1 cellular context compared by ENCODE assay signal in genomic region chr5:134463991-134464760, GRCh38.
TF ChIP-seq lines count a peak whose summit lies in the region.

No MANE protein-coding gene starts in this region.

TF ChIP-seq in IMR-90, 13 proteins besides CTCF, POLR2A, EP300 and RAD21:
- TF ChIP-seq RCOR1 (IDR thresholded peaks at IDR 0.05; ENCODE audit: insufficient replicate concordance, low read length) (no peak), MAZ (IDR thresholded peaks at IDR 0.05; ENCODE audit: borderline replicate concordance, low read depth, low read length) (0 out of 2 replicates have a peak, but pooled peaks have one; percentile 55), MXI1 (IDR thresholded peaks at IDR 0.05; ENCODE audit: borderline replicate concordance, low read depth, low read length) (no peak)
TF ChIP-seq in IMR-90: peak in this region for 1.
